ENCODE assay signal across 1 cellular context in genomic region chr6:106614592-106615301, GRCh38.
TF ChIP-seq lines count a peak whose summit lies in the region.

No MANE protein-coding gene starts in this region.

TF ChIP-seq in WTC11, 78 proteins besides CTCF, POLR2A, EP300 and RAD21 (continued from another document):
- peak; percentile 79; the same call in 1 of the 2 replicates for TF ChIP-seq FOXP4 (CRISPR knock-in tag; IDR thresholded peaks at IDR 0.05)
- TF ChIP-seq FOXJ3 (CRISPR knock-in tag; IDR thresholded peaks at IDR 0.05; ENCODE audit: borderline replicate concordance): no peak
